ENCODE assay signal across 1 cellular context in genomic region chr1:183635606-183636333, GRCh38.
TF ChIP-seq lines count a peak whose summit lies in the region.

ARPC5 (minus strand) TSS chr1:183635783; CDS start chr1:183635659, 124 bp downstream.

TF ChIP-seq in HepG2, 621 proteins besides CTCF, POLR2A, EP300 and RAD21 (continued from another document and continues in another):
- TF ChIP-seq KIAA2018 (CRISPR knock-in tag; IDR thresholded peaks at IDR 0.05; ENCODE audit: borderline replicate concordance) (0 out of 2 replicates have a peak, but pooled peaks have one; percentile 87), PCBP1 (IDR thresholded peaks at IDR 0.05; ENCODE audit: borderline replicate concordance, low read depth, low read length) (peak; percentile 26; the same call in 1 of the 2 replicates), ZFP90 (CRISPR knock-in tag; IDR thresholded peaks at IDR 0.05; ENCODE audit: borderline replicate concordance) (no peak), ZNF672 (CRISPR knock-in tag; IDR thresholded peaks at IDR 0.05) (0 out of 2 replicates have a peak, but pooled peaks have one; percentile 37), POGK (CRISPR knock-in tag; conservative IDR thresholded peaks at IDR 0.05) (no peak), TGIF2 (CRISPR knock-in tag; IDR thresholded peaks at IDR 0.05) (no peak; the same call in 1 of the 2 replicates), CENPT (CRISPR knock-in tag; IDR thresholded peaks at IDR 0.05; ENCODE audit: low read depth) (no peak), EZH2 (conservative IDR thresholded peaks at IDR 0.05; ENCODE audit: low read depth, low read length) (no peak), THAP8 (CRISPR knock-in tag; IDR thresholded peaks at IDR 0.05; ENCODE audit: borderline replicate concordance) (no peak), ARNT2 (CRISPR knock-in tag; IDR thresholded peaks at IDR 0.05; ENCODE audit: low read depth) (peak; percentile 22), JUND (CRISPR knock-in tag; IDR thresholded peaks at IDR 0.05) (peak; percentile 17; the same call in 1 of the 2 replicates), SRY (CRISPR knock-in tag; IDR thresholded peaks at IDR 0.05) (0 out of 2 replicates have a peak, but pooled peaks have one; percentile 57), ETV6 (CRISPR knock-in tag; conservative IDR thresholded peaks at IDR 0.05) (peak; percentile 19; the same call in 1 of the 2 replicates), ZHX2 (IDR thresholded peaks at IDR 0.05; ENCODE audit: low read depth) (no peak), ZHX2 (CRISPR knock-in tag; IDR thresholded peaks at IDR 0.05; ENCODE audit: borderline replicate concordance) (no peak), ZNF232 (CRISPR knock-in tag; IDR thresholded peaks at IDR 0.05; ENCODE audit: borderline replicate concordance) (peak; percentile 70; the same call in 1 of the 2 replicates), YEATS2 (CRISPR knock-in tag; IDR thresholded peaks at IDR 0.05; ENCODE audit: borderline replicate concordance) (peak; percentile 59; the same call in 1 of the 2 replicates), ZNF205 (CRISPR knock-in tag; IDR thresholded peaks at IDR 0.05) (peak; percentile 35; the same call in 1 of the 2 replicates), KAT7 (CRISPR knock-in tag; IDR thresholded peaks at IDR 0.05; ENCODE audit: borderline replicate concordance) (0 out of 2 replicates have a peak, but pooled peaks have one; percentile 49), FOXK2 (IDR thresholded peaks at IDR 0.05) (no peak), SIN3B (IDR thresholded peaks at IDR 0.05; ENCODE audit: low read length) (no peak), KLF12 (CRISPR knock-in tag; IDR thresholded peaks at IDR 0.05; ENCODE audit: borderline replicate concordance) (0 out of 2 replicates have a peak, but pooled peaks have one; percentile 55), MYC (CRISPR knock-in tag; IDR thresholded peaks at IDR 0.05; ENCODE audit: borderline replicate concordance) (peak; percentile 51; the same call in 1 of the 2 replicates), KLF16 (CRISPR knock-in tag; IDR thresholded peaks at IDR 0.05) (peak in 1 of 2 experiments; percentile 45; a peak in 1 of 4 replicates), SAFB2 (CRISPR knock-in tag; IDR thresholded peaks at IDR 0.05; ENCODE audit: borderline replicate concordance, low read depth) (no peak), ZNF781 (CRISPR knock-in tag; IDR thresholded peaks at IDR 0.05; ENCODE audit: borderline replicate concordance, not compliant biosample characterization) (no peak), HMG20A (CRISPR knock-in tag; IDR thresholded peaks at IDR 0.05; ENCODE audit: borderline replicate concordance) (peak; percentile 26; the same call in 1 of the 2 replicates), CEBPZ (IDR thresholded peaks at IDR 0.05; ENCODE audit: low read length) (no peak), RBM39 (IDR thresholded peaks at IDR 0.05; ENCODE audit: low read depth, low read length, poor library complexity, severe bottlenecking) (no peak), IRF1 (CRISPR knock-in tag; IDR thresholded peaks at IDR 0.05; ENCODE audit: low read depth) (no peak), NCOA2 (CRISPR knock-in tag; IDR thresholded peaks at IDR 0.05) (peak; percentile 12; the same call in 1 of the 2 replicates), ARNTL (CRISPR knock-in tag; IDR thresholded peaks at IDR 0.05) (peak; percentile 23; the same call in 1 of the 2 replicates), PAWR (CRISPR knock-in tag; IDR thresholded peaks at IDR 0.05; ENCODE audit: borderline replicate concordance) (no peak), SIX1 (CRISPR knock-in tag; IDR thresholded peaks at IDR 0.05; ENCODE audit: borderline replicate concordance) (no peak), TARDBP (CRISPR knock-in tag; IDR thresholded peaks at IDR 0.05) (no peak; the same call in 1 of the 2 replicates), ZBTB38 (CRISPR knock-in tag; IDR thresholded peaks at IDR 0.05) (no peak), ZNF20 (CRISPR knock-in tag; IDR thresholded peaks at IDR 0.05) (no peak)
